In genomic region chr19:32309711-32310390, GRCh38 we compare ENCODE assay signal across 1 cellular context.
TF ChIP-seq lines count a peak whose summit lies in the region.

No MANE protein-coding gene starts in this region.

TF ChIP-seq in H1, 55 proteins besides CTCF, POLR2A, EP300 and RAD21 (continued from another document):
- TF ChIP-seq, protein P1, sequence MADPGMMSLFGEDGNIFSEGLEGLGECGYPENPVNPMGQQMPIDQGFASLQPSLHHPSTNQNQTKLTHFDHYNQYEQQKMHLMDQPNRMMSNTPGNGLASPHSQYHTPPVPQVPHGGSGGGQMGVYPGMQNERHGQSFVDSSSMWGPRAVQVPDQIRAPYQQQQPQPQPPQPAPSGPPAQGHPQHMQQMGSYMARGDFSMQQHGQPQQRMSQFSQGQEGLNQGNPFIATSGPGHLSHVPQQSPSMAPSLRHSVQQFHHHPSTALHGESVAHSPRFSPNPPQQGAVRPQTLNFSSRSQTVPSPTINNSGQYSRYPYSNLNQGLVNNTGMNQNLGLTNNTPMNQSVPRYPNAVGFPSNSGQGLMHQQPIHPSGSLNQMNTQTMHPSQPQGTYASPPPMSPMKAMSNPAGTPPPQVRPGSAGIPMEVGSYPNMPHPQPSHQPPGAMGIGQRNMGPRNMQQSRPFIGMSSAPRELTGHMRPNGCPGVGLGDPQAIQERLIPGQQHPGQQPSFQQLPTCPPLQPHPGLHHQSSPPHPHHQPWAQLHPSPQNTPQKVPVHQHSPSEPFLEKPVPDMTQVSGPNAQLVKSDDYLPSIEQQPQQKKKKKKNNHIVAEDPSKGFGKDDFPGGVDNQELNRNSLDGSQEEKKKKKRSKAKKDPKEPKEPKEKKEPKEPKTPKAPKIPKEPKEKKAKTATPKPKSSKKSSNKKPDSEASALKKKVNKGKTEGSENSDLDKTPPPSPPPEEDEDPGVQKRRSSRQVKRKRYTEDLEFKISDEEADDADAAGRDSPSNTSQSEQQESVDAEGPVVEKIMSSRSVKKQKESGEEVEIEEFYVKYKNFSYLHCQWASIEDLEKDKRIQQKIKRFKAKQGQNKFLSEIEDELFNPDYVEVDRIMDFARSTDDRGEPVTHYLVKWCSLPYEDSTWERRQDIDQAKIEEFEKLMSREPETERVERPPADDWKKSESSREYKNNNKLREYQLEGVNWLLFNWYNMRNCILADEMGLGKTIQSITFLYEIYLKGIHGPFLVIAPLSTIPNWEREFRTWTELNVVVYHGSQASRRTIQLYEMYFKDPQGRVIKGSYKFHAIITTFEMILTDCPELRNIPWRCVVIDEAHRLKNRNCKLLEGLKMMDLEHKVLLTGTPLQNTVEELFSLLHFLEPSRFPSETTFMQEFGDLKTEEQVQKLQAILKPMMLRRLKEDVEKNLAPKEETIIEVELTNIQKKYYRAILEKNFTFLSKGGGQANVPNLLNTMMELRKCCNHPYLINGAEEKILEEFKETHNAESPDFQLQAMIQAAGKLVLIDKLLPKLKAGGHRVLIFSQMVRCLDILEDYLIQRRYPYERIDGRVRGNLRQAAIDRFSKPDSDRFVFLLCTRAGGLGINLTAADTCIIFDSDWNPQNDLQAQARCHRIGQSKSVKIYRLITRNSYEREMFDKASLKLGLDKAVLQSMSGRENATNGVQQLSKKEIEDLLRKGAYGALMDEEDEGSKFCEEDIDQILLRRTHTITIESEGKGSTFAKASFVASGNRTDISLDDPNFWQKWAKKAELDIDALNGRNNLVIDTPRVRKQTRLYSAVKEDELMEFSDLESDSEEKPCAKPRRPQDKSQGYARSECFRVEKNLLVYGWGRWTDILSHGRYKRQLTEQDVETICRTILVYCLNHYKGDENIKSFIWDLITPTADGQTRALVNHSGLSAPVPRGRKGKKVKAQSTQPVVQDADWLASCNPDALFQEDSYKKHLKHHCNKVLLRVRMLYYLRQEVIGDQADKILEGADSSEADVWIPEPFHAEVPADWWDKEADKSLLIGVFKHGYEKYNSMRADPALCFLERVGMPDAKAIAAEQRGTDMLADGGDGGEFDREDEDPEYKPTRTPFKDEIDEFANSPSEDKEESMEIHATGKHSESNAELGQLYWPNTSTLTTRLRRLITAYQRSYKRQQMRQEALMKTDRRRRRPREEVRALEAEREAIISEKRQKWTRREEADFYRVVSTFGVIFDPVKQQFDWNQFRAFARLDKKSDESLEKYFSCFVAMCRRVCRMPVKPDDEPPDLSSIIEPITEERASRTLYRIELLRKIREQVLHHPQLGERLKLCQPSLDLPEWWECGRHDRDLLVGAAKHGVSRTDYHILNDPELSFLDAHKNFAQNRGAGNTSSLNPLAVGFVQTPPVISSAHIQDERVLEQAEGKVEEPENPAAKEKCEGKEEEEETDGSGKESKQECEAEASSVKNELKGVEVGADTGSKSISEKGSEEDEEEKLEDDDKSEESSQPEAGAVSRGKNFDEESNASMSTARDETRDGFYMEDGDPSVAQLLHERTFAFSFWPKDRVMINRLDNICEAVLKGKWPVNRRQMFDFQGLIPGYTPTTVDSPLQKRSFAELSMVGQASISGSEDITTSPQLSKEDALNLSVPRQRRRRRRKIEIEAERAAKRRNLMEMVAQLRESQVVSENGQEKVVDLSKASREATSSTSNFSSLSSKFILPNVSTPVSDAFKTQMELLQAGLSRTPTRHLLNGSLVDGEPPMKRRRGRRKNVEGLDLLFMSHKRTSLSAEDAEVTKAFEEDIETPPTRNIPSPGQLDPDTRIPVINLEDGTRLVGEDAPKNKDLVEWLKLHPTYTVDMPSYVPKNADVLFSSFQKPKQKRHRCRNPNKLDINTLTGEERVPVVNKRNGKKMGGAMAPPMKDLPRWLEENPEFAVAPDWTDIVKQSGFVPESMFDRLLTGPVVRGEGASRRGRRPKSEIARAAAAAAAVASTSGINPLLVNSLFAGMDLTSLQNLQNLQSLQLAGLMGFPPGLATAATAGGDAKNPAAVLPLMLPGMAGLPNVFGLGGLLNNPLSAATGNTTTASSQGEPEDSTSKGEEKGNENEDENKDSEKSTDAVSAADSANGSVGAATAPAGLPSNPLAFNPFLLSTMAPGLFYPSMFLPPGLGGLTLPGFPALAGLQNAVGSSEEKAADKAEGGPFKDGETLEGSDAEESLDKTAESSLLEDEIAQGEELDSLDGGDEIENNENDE (IDR thresholded peaks at IDR 0.05; ENCODE audit: insufficient replicate concordance, low read length) = no peak
- TF ChIP-seq MAFK (IDR thresholded peaks at IDR 0.05; ENCODE audit: low read depth, low read length) (no peak), HDAC6 (IDR thresholded peaks at IDR 0.05; ENCODE audit: low read depth, low read length) (no peak), KDM5A (IDR thresholded peaks at IDR 0.05; ENCODE audit: low read length) (no peak), JUND (IDR thresholded peaks at IDR 0.05; ENCODE audit: low read length) (no peak), GABPA (IDR thresholded peaks at IDR 0.05; ENCODE audit: borderline replicate concordance, insufficient read depth, low read length) (no peak), BCL11A (IDR thresholded peaks at IDR 0.05; ENCODE audit: low read depth in 2 of 2, low read length in 2 of 2) (no peak), CREB1 (IDR thresholded peaks at IDR 0.05) (no peak), RFX5 (IDR thresholded peaks at IDR 0.05; ENCODE audit: borderline replicate concordance, low read depth, low read length) (no peak), SAP30 (IDR thresholded peaks at IDR 0.05; ENCODE audit: insufficient read depth, insufficient replicate concordance, low read length) (no peak), ATF2 (IDR thresholded peaks at IDR 0.05; ENCODE audit: low read length) (no peak)
